ENCODE assay signal across 1 cellular context in genomic region chr1:41432481-41433280, GRCh38.
TF ChIP-seq lines count a peak whose summit lies in the region.

No MANE protein-coding gene starts in this region.

TF ChIP-seq in K562, 482 proteins besides CTCF, POLR2A, EP300 and RAD21 (continued from another document):
- TF ChIP-seq CTCFL (IDR thresholded peaks at IDR 0.05; ENCODE audit: borderline replicate concordance, insufficient read depth, low read depth, low read length, poor library complexity, severe bottlenecking) (peak; percentile 73), IFI16 (CRISPR knock-in tag; IDR thresholded peaks at IDR 0.05) (no peak), ZFP36 (IDR thresholded peaks at IDR 0.05; ENCODE audit: low read depth, low read length, partially characterized antibody) (peak; percentile 41), RBM15 (IDR thresholded peaks at IDR 0.05; ENCODE audit: insufficient read depth, low read length) (no peak), ZNF586 (CRISPR knock-in tag; conservative IDR thresholded peaks at IDR 0.05) (no peak), ZNF707 (CRISPR knock-in tag; conservative IDR thresholded peaks at IDR 0.05) (no peak), TEAD4 (IDR thresholded peaks at IDR 0.05; ENCODE audit: low read length) (no peak), TEAD4 (CRISPR knock-in tag; IDR thresholded peaks at IDR 0.05; ENCODE audit: borderline replicate concordance) (no peak), CBFB (CRISPR knock-in tag; IDR thresholded peaks at IDR 0.05) (no peak; the same call in 1 of the 2 replicates), ZC3H4 (CRISPR knock-in tag; IDR thresholded peaks at IDR 0.05; ENCODE audit: borderline replicate concordance) (no peak; the same call in 1 of the 2 replicates), RUNX1 (IDR thresholded peaks at IDR 0.05; ENCODE audit: low read depth) (no peak), BCOR (IDR thresholded peaks at IDR 0.05) (peak; percentile 81; the same call in 1 of the 2 replicates)
